25 cellular contexts compared by ENCODE assay signal in the genomic region with DNA sequence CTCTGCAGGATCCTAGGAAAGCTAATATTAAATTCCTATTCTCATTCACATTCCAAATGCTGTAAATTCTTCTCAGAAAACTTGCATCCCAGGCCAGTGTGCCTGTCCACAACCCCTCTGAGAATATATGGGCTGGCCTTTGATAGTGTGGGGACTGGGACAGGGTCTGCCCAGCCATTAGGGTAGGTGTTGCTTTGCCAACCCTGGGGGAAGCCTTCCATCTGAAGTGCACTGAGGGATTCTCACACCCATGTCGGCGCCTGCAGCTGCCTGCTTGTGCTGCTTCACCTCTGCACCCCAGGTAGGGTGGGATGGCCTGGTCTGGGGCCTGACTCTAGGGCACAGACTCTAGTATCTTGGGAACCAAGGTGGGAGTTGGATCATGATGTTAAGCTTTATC.
"Had no signal": no experiment of that assay in that cellular context is flagged by ENCODE, and none has a peak within 500 bp of the region (broad histone marks: within the 10 kb centered on the region; RNA-seq: fewer than 3 reads in every experiment).

No MANE protein-coding gene starts in this region.

- H3K4me1 Mint-ChIP-seq: neural crest cell; stimulated activated naive B cell treated with anti-CD40 and anti-IgM and Interleukin-4, amounts not matched to agents 10 μg/mL and 1 μg/mL and 100 μg/mL, for 72 hours had no signal

- H3K27me3 Mint-ChIP-seq: naive thymus-derived CD8-positive, alpha-beta T cell; natural killer cell treated with Interleukin-12 subunit alpha and Interleukin-12 subunit beta and Interleukin-15 and Interleukin-18, amount 100 ng/mL, for 72 hours; progenitor cell of endocrine pancreas; stimulated activated naive B cell treated with anti-CD40 and anti-IgM and Interleukin-4, amounts not matched to agents 10 μg/mL and 1 μg/mL and 100 μg/mL, for 72 hours; stimulated activated naive CD8-positive, alpha-beta T cell treated with anti-CD3 and anti-CD28 coated beads, Interleukin-15, Interleukin-2, amounts not matched to agents 100 ng/mL and 50 ng/mL, for 24 hours had no signal

- H3K9me3 Mint-ChIP-seq: naive thymus-derived CD8-positive, alpha-beta T cell; natural killer cell treated with Interleukin-12 subunit alpha and Interleukin-12 subunit beta and Interleukin-15 and Interleukin-18, amount 100 ng/mL, for 72 hours; nephron progenitor cell; neural crest cell; stimulated activated effector memory CD8-positive, alpha-beta T cell treated with anti-CD3 and anti-CD28 coated beads, Interleukin-12 subunit alpha, Interleukin-12 subunit beta, amount 100 ng/mL, for 72 hours; stimulated activated naive B cell treated with anti-CD40 and anti-IgM and Interleukin-4, amounts not matched to agents 10 μg/mL and 1 μg/mL and 100 μg/mL, for 72 hours; stimulated activated naive CD8-positive, alpha-beta T cell treated with anti-CD3 and anti-CD28 coated beads, Interleukin-15, Interleukin-2, amounts not matched to agents 100 ng/mL and 50 ng/mL, for 24 hours had no signal

- DNase-seq: naive thymus-derived CD8-positive, alpha-beta T cell; nephron progenitor cell; nucleus accumbens; ovary; posterior cingulate gyrus; psoas muscle; right cardiac atrium; right lobe of liver; sigmoid colon; small intestine; stimulated activated CD4-positive, alpha-beta T cell treated with anti-CD3 and anti-CD28 coated beads, Interleukin-15, amount 100 ng/mL, for 24 hours; stimulated activated CD4-positive, alpha-beta T cell treated with anti-CD3 and anti-CD28 coated beads, Interleukin-2, amount 100 ng/mL, for 24 hours; stimulated activated CD4-positive, alpha-beta T cell treated with anti-CD3 and anti-CD28 coated beads, Interleukin-2, amount 100 ng/mL, for 48 hours; stimulated activated CD4-positive, alpha-beta T cell treated with anti-CD3 and anti-CD28 coated beads, Interleukin-4, amount 100 ng/mL, for 24 hours; stimulated activated naive B cell treated with anti-CD40 and anti-IgM and Interleukin-4, amounts not matched to agents 10 μg/mL and 1 μg/mL and 100 μg/mL, for 72 hours; stimulated activated naive CD4-positive, alpha-beta T cell treated with Interleukin-2 at 50 U/mL for 16 hours; stomach; thyroid gland; trophoblast cell; upper lobe of left lung had no signal

- H3K27ac Mint-ChIP-seq: naive thymus-derived CD8-positive, alpha-beta T cell; natural killer cell treated with Interleukin-12 subunit alpha and Interleukin-12 subunit beta and Interleukin-15 and Interleukin-18, amount 100 ng/mL, for 72 hours; nephron progenitor cell; progenitor cell of endocrine pancreas; stimulated activated effector memory CD8-positive, alpha-beta T cell treated with anti-CD3 and anti-CD28 coated beads, Interleukin-12 subunit alpha, Interleukin-12 subunit beta, amount 100 ng/mL, for 72 hours; stimulated activated naive B cell treated with anti-CD40 and anti-IgM and Interleukin-4, amounts not matched to agents 10 μg/mL and 1 μg/mL and 100 μg/mL, for 72 hours; stimulated activated naive CD8-positive, alpha-beta T cell treated with anti-CD3 and anti-CD28 coated beads, Interleukin-15, Interleukin-2, amounts not matched to agents 100 ng/mL and 50 ng/mL, for 24 hours had no signal

- H3K36me3 Mint-ChIP-seq: natural killer cell treated with Interleukin-12 subunit alpha and Interleukin-12 subunit beta and Interleukin-15 and Interleukin-18, amount 100 ng/mL, for 72 hours had no signal

- H3K4me3 Mint-ChIP-seq: naive thymus-derived CD8-positive, alpha-beta T cell; natural killer cell treated with Interleukin-12 subunit alpha and Interleukin-12 subunit beta and Interleukin-15 and Interleukin-18, amount 100 ng/mL, for 72 hours; nephron progenitor cell; neural crest cell; stimulated activated effector memory CD8-positive, alpha-beta T cell treated with anti-CD3 and anti-CD28 coated beads, Interleukin-12 subunit alpha, Interleukin-12 subunit beta, amount 100 ng/mL, for 72 hours; stimulated activated naive B cell treated with anti-CD40 and anti-IgM and Interleukin-4, amounts not matched to agents 10 μg/mL and 1 μg/mL and 100 μg/mL, for 72 hours; stimulated activated naive CD8-positive, alpha-beta T cell treated with anti-CD3 and anti-CD28 coated beads, Interleukin-15, Interleukin-2, amounts not matched to agents 100 ng/mL and 50 ng/mL, for 24 hours had no signal

- ATAC-seq: naive thymus-derived CD8-positive, alpha-beta T cell; natural killer cell treated with Interleukin-12 subunit alpha and Interleukin-12 subunit beta and Interleukin-15 and Interleukin-18, amount 100 ng/mL, for 72 hours; psoas muscle; right cardiac atrium; right lobe of liver; stimulated activated effector memory CD8-positive, alpha-beta T cell treated with anti-CD3 and anti-CD28 coated beads, Interleukin-12 subunit alpha, Interleukin-12 subunit beta, amount 100 ng/mL, for 72 hours; stimulated activated naive B cell treated with anti-CD40 and anti-IgM and Interleukin-4, amounts not matched to agents 10 μg/mL and 1 μg/mL and 100 μg/mL, for 72 hours had no signal
